In genomic region chr9:125847735-125848134, GRCh38 we compare ENCODE assay signal across 24 cellular contexts.
"Had no signal": no experiment of that assay in that cellular context is flagged by ENCODE, and none has a peak within 500 bp of the region (broad histone marks: within the 10 kb centered on the region; RNA-seq: fewer than 3 reads in every experiment).

No MANE protein-coding gene starts in this region.

- ATAC-seq: esophagus mucosa; gastrocnemius medialis; naive thymus-derived CD8-positive, alpha-beta T cell; right cardiac atrium; stimulated activated effector memory CD8-positive, alpha-beta T cell treated with anti-CD3 and anti-CD28 coated beads, Interleukin-12 subunit alpha, Interleukin-12 subunit beta, amount 100 ng/mL, for 72 hours; stimulated activated naive CD8-positive, alpha-beta T cell treated with anti-CD3 and anti-CD28 coated beads, Interleukin-15, Interleukin-2, amounts not matched to agents 100 U/mL and 50 U/mL, for 24 hours had no signal

- H3K9me3 ChIP-seq: colonic mucosa, gastrocnemius medialis, prostate gland, sigmoid colon, testis, tibial artery had no signal

- H3K27me3 ChIP-seq: colonic mucosa, gastrocnemius medialis, sigmoid colon, testis, tibial artery had no signal

- H3K9me3 Mint-ChIP-seq: dendritic cell treated with granulocyte-macrophage colony-stimulating factor and Interleukin-4, amounts not matched to agents 40 ng/mL and 50 ng/mL, for 4 days; endodermal cell; naive thymus-derived CD8-positive, alpha-beta T cell; stimulated activated effector memory CD8-positive, alpha-beta T cell treated with anti-CD3 and anti-CD28 coated beads, Interleukin-12 subunit alpha, Interleukin-12 subunit beta, amount 100 ng/mL, for 72 hours; type B pancreatic cell had no signal

- DNase-seq: colonic mucosa; effector CD8-positive, alpha-beta T cell; endodermal cell; foreskin fibroblast; gastrocnemius medialis; head of caudate nucleus; mesenchymal stem cell; midbrain; naive thymus-derived CD8-positive, alpha-beta T cell; nephron progenitor cell; nucleus accumbens; right cardiac atrium; sigmoid colon; stimulated activated CD4-positive, alpha-beta T cell treated with anti-CD3 and anti-CD28 coated beads, Interleukin-2, amount 100 ng/mL, for 24 hours; stimulated activated CD4-positive, alpha-beta T cell treated with anti-CD3 and anti-CD28 coated beads, Interleukin-4, amount 100 ng/mL, for 24 hours; stimulated activated naive CD8-positive, alpha-beta T cell treated with anti-CD3 and anti-CD28 coated beads, Interleukin-15, Interleukin-2, amounts not matched to agents 100 U/mL and 50 U/mL, for 24 hours; substantia nigra; testis; tibial artery had no signal

- H3K4me3 Mint-ChIP-seq: dendritic cell treated with granulocyte-macrophage colony-stimulating factor and Interleukin-4, amounts not matched to agents 40 ng/mL and 50 ng/mL, for 4 days; endodermal cell; naive thymus-derived CD8-positive, alpha-beta T cell; nephron progenitor cell; stimulated activated effector memory CD8-positive, alpha-beta T cell treated with anti-CD3 and anti-CD28 coated beads, Interleukin-12 subunit alpha, Interleukin-12 subunit beta, amount 100 ng/mL, for 72 hours; type B pancreatic cell had no signal

- H3K36me3 ChIP-seq: colonic mucosa, gastrocnemius medialis, prostate gland, sigmoid colon, tibial artery had no signal

- H3K36me3 Mint-ChIP-seq: stimulated activated effector memory CD8-positive, alpha-beta T cell treated with anti-CD3 and anti-CD28 coated beads, Interleukin-12 subunit alpha, Interleukin-12 subunit beta, amount 100 ng/mL, for 72 hours had no signal

- H3K4me1 Mint-ChIP-seq: stimulated activated effector memory CD8-positive, alpha-beta T cell treated with anti-CD3 and anti-CD28 coated beads, Interleukin-12 subunit alpha, Interleukin-12 subunit beta, amount 100 ng/mL, for 72 hours had no signal

- H3K27me3 Mint-ChIP-seq: dendritic cell treated with granulocyte-macrophage colony-stimulating factor and Interleukin-4, amounts not matched to agents 40 ng/mL and 50 ng/mL, for 4 days; naive thymus-derived CD8-positive, alpha-beta T cell; type B pancreatic cell had no signal

- H3K4me3 ChIP-seq: colonic mucosa, gastrocnemius medialis, prostate gland, sigmoid colon, testis, tibial artery had no signal

- H3K4me1 ChIP-seq: colonic mucosa, gastrocnemius medialis, prostate gland, testis had no signal

- H3K27ac Mint-ChIP-seq: dendritic cell treated with granulocyte-macrophage colony-stimulating factor and Interleukin-4, amounts not matched to agents 40 ng/mL and 50 ng/mL, for 4 days; endodermal cell; naive thymus-derived CD8-positive, alpha-beta T cell; nephron progenitor cell; stimulated activated effector memory CD8-positive, alpha-beta T cell treated with anti-CD3 and anti-CD28 coated beads, Interleukin-12 subunit alpha, Interleukin-12 subunit beta, amount 100 ng/mL, for 72 hours; type B pancreatic cell had no signal
